27 cellular contexts compared by ENCODE assay signal in genomic region chr10:90557385-90557784, GRCh38.
"Had no signal": no experiment of that assay in that cellular context is flagged by ENCODE, and none has a peak within 500 bp of the region (broad histone marks: within the 10 kb centered on the region; RNA-seq: fewer than 3 reads in every experiment).

No MANE protein-coding gene starts in this region.

- H3K4me3 ChIP-seq: colonic mucosa, coronary artery, dorsolateral prefrontal cortex, esophagus muscularis mucosa, esophagus squamous epithelium, gastrocnemius medialis, gastroesophageal sphincter, heart left ventricle, heart right ventricle had no signal

- H3K4me1 ChIP-seq: colonic mucosa, esophagus muscularis mucosa, esophagus squamous epithelium, foreskin keratinocyte, gastrocnemius medialis, gastroesophageal sphincter, heart left ventricle, heart right ventricle had no signal

- DNase-seq: colonic mucosa; cortex of kidney; dermis blood vessel endothelial cell; dorsolateral prefrontal cortex; effector CD4-positive, alpha-beta T cell; effector CD8-positive, alpha-beta T cell; effector memory CD4-positive, alpha-beta T cell; effector memory CD8-positive, alpha-beta T cell; endodermal cell; erythroblast; esophagus squamous epithelium; foreskin fibroblast; foreskin keratinocyte; foreskin melanocyte; gastrocnemius medialis; glutamatergic neuron; head of caudate nucleus; heart left ventricle; heart right ventricle had no signal

- H3K27me3 ChIP-seq: colonic mucosa, dorsolateral prefrontal cortex, esophagus muscularis mucosa, esophagus squamous epithelium, foreskin keratinocyte, gastrocnemius medialis, gastroesophageal sphincter, heart left ventricle, heart right ventricle had no signal

- H3K9me3 ChIP-seq: colonic mucosa, esophagus squamous epithelium, gastrocnemius medialis had no signal

- H3K27ac ChIP-seq: colonic mucosa, coronary artery, dorsolateral prefrontal cortex, epithelial cell of prostate, esophagus muscularis mucosa, esophagus squamous epithelium, foreskin keratinocyte, gastrocnemius medialis, gastroesophageal sphincter, heart left ventricle, heart right ventricle had no signal

- ATAC-seq: effector memory CD8-positive, alpha-beta T cell; esophagus mucosa; foreskin keratinocyte; gastrocnemius medialis; gastroesophageal sphincter; heart left ventricle; heart right ventricle had no signal

- FAIRE-seq: colon, endometrium, endothelial cell of umbilical vein had no signal

- H3K36me3 ChIP-seq: colonic mucosa, esophagus muscularis mucosa, esophagus squamous epithelium, gastrocnemius medialis, gastroesophageal sphincter, heart left ventricle, heart right ventricle had no signal
